Comparison of ENCODE assay signal across 25 cellular contexts in genomic region chr1:16983649-16984048, GRCh38. TPM values are rescaled to one million over a fixed set of nuclear protein-coding genes. Genes with fewer than 3 reads are reported as not detected.
"Had no signal": no experiment of that assay in that cellular context is flagged by ENCODE, and none has a peak within 500 bp of the region (broad histone marks: within the 10 kb centered on the region; RNA-seq: fewer than 3 reads in every experiment).

No MANE protein-coding gene starts in this region.

- H3K4me3 Mint-ChIP-seq: activated CD4-positive, alpha-beta T cell treated with anti-CD3 and anti-CD28 coated beads for 36 hours; activated naive CD4-positive, alpha-beta T cell treated with anti-CD3 and anti-CD28 coated beads for 36 hours; activated naive CD8-positive, alpha-beta T cell treated with anti-CD3 and anti-CD28 coated beads, Interleukin-2, amount 10 ng/mL, durations not matched to agents 7 days and 5 days; effector memory CD8-positive, alpha-beta T cell; stimulated activated naive CD8-positive, alpha-beta T cell treated with anti-CD3 and anti-CD28 coated beads, Interleukin-15, amount 100 ng/mL, for 72 hours; T-cell had no signal

- DNase-seq: activated CD4-positive, alpha-beta T cell treated with anti-CD3 and anti-CD28 coated beads for 36 hours; activated CD4-positive, alpha-beta T cell treated with anti-CD3 and anti-CD28 coated beads, Interleukin-2, amount 50 U/mL, for 4 hours; activated CD4-positive, CD25-positive, alpha-beta regulatory T cell; activated effector memory CD4-positive, alpha-beta T cell treated with anti-CD3 and anti-CD28 coated beads, Interleukin-2, amount 50 U/mL, for 16 hours; activated naive CD4-positive, alpha-beta T cell treated with anti-CD3 and anti-CD28 coated beads for 36 hours; activated naive CD8-positive, alpha-beta T cell treated with anti-CD3 and anti-CD28 coated beads, Interleukin-2, amount 10 ng/mL, durations not matched to agents 7 days and 5 days; brain microvascular endothelial cell; cortex of kidney; effector memory CD8-positive, alpha-beta T cell; erythroblast; gastrocnemius medialis; glutamatergic neuron; islet precursor cell; left cardiac atrium; mammary epithelial cell; midbrain; naive thymus-derived CD4-positive, alpha-beta T cell; stimulated activated CD4-positive, alpha-beta T cell treated with anti-CD3 and anti-CD28 coated beads, Interleukin-4, amount 100 ng/mL, for 1 hour; stimulated activated naive CD8-positive, alpha-beta T cell treated with anti-CD3 and anti-CD28 coated beads, Interleukin-15, amount 100 ng/mL, for 72 hours; substantia nigra; T-cell; upper lobe of right lung had no signal

- ATAC-seq: activated CD4-positive, alpha-beta T cell treated with anti-CD3 and anti-CD28 coated beads for 36 hours; effector memory CD8-positive, alpha-beta T cell; gastrocnemius medialis; left cardiac atrium; naive thymus-derived CD4-positive, alpha-beta T cell; stimulated activated naive CD8-positive, alpha-beta T cell treated with anti-CD3 and anti-CD28 coated beads, Interleukin-15, amount 100 ng/mL, for 72 hours; T-cell; upper lobe of right lung had no signal

- H3K27me3 ChIP-seq: ascending aorta, brain microvascular endothelial cell, upper lobe of right lung had no signal

- H3K9me3 ChIP-seq: ascending aorta, gastrocnemius medialis, neutrophil, upper lobe of right lung had no signal

- H3K36me3 Mint-ChIP-seq: activated naive CD8-positive, alpha-beta T cell treated with anti-CD3 and anti-CD28 coated beads, Interleukin-2, amount 10 ng/mL, durations not matched to agents 7 days and 5 days had no signal

- H3K4me3 ChIP-seq: ascending aorta, gastrocnemius medialis, upper lobe of right lung had no signal

- H3K27ac Mint-ChIP-seq: activated CD4-positive, alpha-beta T cell treated with anti-CD3 and anti-CD28 coated beads for 36 hours; activated naive CD4-positive, alpha-beta T cell treated with anti-CD3 and anti-CD28 coated beads for 36 hours; activated naive CD8-positive, alpha-beta T cell treated with anti-CD3 and anti-CD28 coated beads, Interleukin-2, amount 10 ng/mL, durations not matched to agents 7 days and 5 days; T-cell had no signal

- H3K4me1 ChIP-seq: gastrocnemius medialis, upper lobe of right lung had no signal

- H3K27ac ChIP-seq: gastrocnemius medialis, neutrophil, upper lobe of right lung had no signal

- H3K9me3 Mint-ChIP-seq: activated naive CD4-positive, alpha-beta T cell treated with anti-CD3 and anti-CD28 coated beads for 36 hours; activated naive CD8-positive, alpha-beta T cell treated with anti-CD3 and anti-CD28 coated beads, Interleukin-2, amount 10 ng/mL, durations not matched to agents 7 days and 5 days; effector memory CD8-positive, alpha-beta T cell; naive thymus-derived CD4-positive, alpha-beta T cell; stimulated activated naive CD8-positive, alpha-beta T cell treated with anti-CD3 and anti-CD28 coated beads, Interleukin-15, amount 100 ng/mL, for 72 hours; T-cell had no signal

RNA-seq across cellular contexts. Expression of gene MFAP2, which starts 3.2 kb away (rescaled TPM):
- total RNA-seq: activated CD4-positive, alpha-beta T cell treated with anti-CD3 and anti-CD28 coated beads for 36 hours; activated naive CD4-positive, alpha-beta T cell treated with anti-CD3 and anti-CD28 coated beads for 36 hours; activated naive CD8-positive, alpha-beta T cell treated with anti-CD3 and anti-CD28 coated beads, Interleukin-2, amount 10 ng/mL, durations not matched to agents 7 days and 5 days; naive thymus-derived CD4-positive, alpha-beta T cell; T-cell; T-helper 2 cell treated with Interferon-gamma antibody and Interleukin-4, amounts not matched to agents 100 ng/mL and 5 ng/mL, for 36 hours had no signal
